16 cellular contexts compared by ENCODE assay signal in the genomic region with DNA sequence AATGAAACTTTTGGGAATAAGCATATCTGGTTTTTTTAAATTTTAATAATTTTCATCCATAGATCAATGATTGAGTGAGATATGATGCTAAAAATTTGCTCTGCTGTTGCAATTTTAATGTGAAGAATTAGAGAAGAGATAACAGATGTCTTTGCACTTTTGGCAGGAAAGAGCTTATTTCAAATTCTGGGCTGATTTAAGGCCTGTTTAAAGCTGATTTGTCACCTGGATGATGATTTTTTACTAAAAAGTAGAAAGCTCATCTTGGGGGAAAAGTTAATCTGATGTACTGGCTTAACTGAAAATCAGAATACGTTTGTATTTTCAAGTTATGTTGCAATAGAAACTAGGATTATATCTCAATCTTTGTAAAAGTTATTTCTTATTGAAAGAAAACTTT.
DNase-seq lines count a peak whose midpoint lies in the region; ATAC-seq and TF ChIP-seq lines count a peak whose summit lies in the region.
"Had no signal": no experiment of that assay in that cellular context is flagged by ENCODE, and none has a peak within 500 bp of the region (broad histone marks: within the 10 kb centered on the region; RNA-seq: fewer than 3 reads in every experiment).

No MANE protein-coding gene starts in this region.

- H2AK5ac ChIP-seq in mesenchymal stem cell (ENCODE audit: low read length, severe bottlenecking): no peak overlapping the region

- DNase-seq in GM23338 (ENCODE audit: low spot score) (no peak), body of pancreas (no peak), mesenchymal stem cell (no peak), posterior cingulate gyrus (no peak), DMS114 treated with DMSO at 0.1 percent for 48 hours (lab: John Stamatoyannopoulos, UW; ENCODE audit: unreplicated experiment) (no peak), testis (no peak)
- DNase-seq: Calu3; CD4-positive, CD25-positive, alpha-beta regulatory T cell; DMS153; DND-41; GF-D8; H7; KG1 had no signal

- no peak overlapping the region for H3K23ac ChIP-seq in mesenchymal stem cell (ENCODE audit: low read length in 2 of 2)

- H3K79me1 ChIP-seq in mesenchymal stem cell (replicated peaks; ENCODE audit: low read length, poor library complexity, severe bottlenecking): no peaks in the 10 kb centered on the region

- no peaks in the 10 kb centered on the region for H4K20me1 ChIP-seq in GM23338 (replicated peaks; ENCODE audit: insufficient read depth)
- H4K20me1 ChIP-seq: BLaER1 treated with 17β-estradiol and CSF1 and Interleukin-3, amounts not matched to agents 10 nM and 100 nM had no signal

- no peak overlapping the region for H2BK5ac ChIP-seq in mesenchymal stem cell (ENCODE audit: low read depth, low read length, poor library complexity, severe bottlenecking)

- H4K91ac ChIP-seq in mesenchymal stem cell (ENCODE audit: low read length): no peak overlapping the region

- H3K36me3 ChIP-seq in GM23338 (ENCODE audit: insufficient read depth): no peaks in the 10 kb centered on the region
- H3K36me3 ChIP-seq in body of pancreas (replicated peaks in 1 of 2; ENCODE audit: insufficient read depth in 1 of 2, low read depth in 2 of 2): no peaks in the 10 kb centered on the region
- no peaks in the 10 kb centered on the region for H3K36me3 ChIP-seq in mesenchymal stem cell (ENCODE audit: control insufficient read depth in 1 of 2, insufficient read depth in 2 of 2, low read depth in 1 of 2, low read length in 2 of 2)
- H3K36me3 ChIP-seq in testis (ENCODE audit: low read depth, missing control alignments): no peaks in the 10 kb centered on the region
- H3K36me3 ChIP-seq: BLaER1 treated with 17β-estradiol and CSF1 and Interleukin-3, amounts not matched to agents 10 nM and 100 nM had no signal

- intact Hi-C loops in body of pancreas (cut with DNase I): no loop called here
- intact Hi-C loops in posterior cingulate gyrus (cut with DNase I): no loop called here
- intact Hi-C loops in testis (cut with DNase I; ENCODE audit: low total_unique reads): no loop called here

- no peak overlapping the region for H2BK15ac ChIP-seq in mesenchymal stem cell (ENCODE audit: low read depth, poor library complexity, severe bottlenecking)

- no peaks in the 10 kb centered on the region for H3K9me3 Mint-ChIP-seq in GM23338

- H4K8ac ChIP-seq in mesenchymal stem cell (ENCODE audit: low read length): no peak overlapping the region

- no peak for TF ChIP-seq CTCF in GM23338 (conservative IDR thresholded peaks at IDR 0.05; ENCODE audit: low read depth in 2 of 2)
- no peak for TF ChIP-seq CTCF in body of pancreas (IDR thresholded peaks at IDR 0.05)
- no peak for TF ChIP-seq CTCF in testis (IDR thresholded peaks at IDR 0.05)

- H3K4me1 ChIP-seq in GM23338 (ENCODE audit: insufficient read depth) (peaks cover 15% of the 10 kb centered on the region), body of pancreas (no peaks in the 10 kb centered on the region), mesenchymal stem cell (ENCODE audit: control insufficient read depth, insufficient read depth, low read depth, low read length) (peaks cover 2% of the 10 kb centered on the region), testis (no peaks in the 10 kb centered on the region)

- H3K27ac Mint-ChIP-seq in GM23338: peak overlapping the region; percentile 85; the same call in 1 of the 2 replicates
- H3K27ac Mint-ChIP-seq: CD4-positive, CD25-positive, alpha-beta regulatory T cell; IgD-negative memory B cell had no signal

- H3K18ac ChIP-seq in mesenchymal stem cell (ENCODE audit: low read depth in 1 of 2, low read length in 2 of 2): no peak overlapping the region

- H3K9me2 ChIP-seq in GM23338 (ENCODE audit: insufficient read depth): no peaks in the 10 kb centered on the region

- H2BK12ac ChIP-seq in mesenchymal stem cell (ENCODE audit: low read length in 2 of 2): no peak overlapping the region

- no peaks in the 10 kb centered on the region for H3K36me3 Mint-ChIP-seq in GM23338 (ENCODE audit: low read depth)
- H3K36me3 Mint-ChIP-seq: CD4-positive, CD25-positive, alpha-beta regulatory T cell; IgD-negative memory B cell had no signal

- H3K4me3 Mint-ChIP-seq in GM23338: no peak overlapping the region
- H3K4me3 Mint-ChIP-seq: CD4-positive, CD25-positive, alpha-beta regulatory T cell; IgD-negative memory B cell had no signal

- ATAC-seq in GM23338 (no peak), body of pancreas (no peak), HG03159 (IDR thresholded peaks at IDR 0.05; ENCODE audit: unreplicated experiment) (no peak)

- H3K9me3 ChIP-seq in body of pancreas (no peaks in the 10 kb centered on the region), mesenchymal stem cell (ENCODE audit: control insufficient read depth, low read length) (no peaks in the 10 kb centered on the region), testis (no peaks in the 10 kb centered on the region)
- H3K9me3 ChIP-seq: BLaER1 treated with 17β-estradiol and CSF1 and Interleukin-3, amounts not matched to agents 10 nM and 100 nM had no signal

- H3K4me3 ChIP-seq in GM23338 (no peak overlapping the region), body of pancreas (no peak overlapping the region), mesenchymal stem cell (ENCODE audit: insufficient read depth in 1 of 2, low read depth in 1 of 2, low read length in 2 of 2) (no peak overlapping the region), testis (no peak overlapping the region)
- H3K4me3 ChIP-seq: BLaER1 treated with 17β-estradiol and CSF1 and Interleukin-3, amounts not matched to agents 10 nM and 100 nM had no signal

- H3K4me1 Mint-ChIP-seq in GM23338: peaks cover 24% of the 10 kb centered on the region
- H3K4me1 Mint-ChIP-seq: CD4-positive, CD25-positive, alpha-beta regulatory T cell; IgD-negative memory B cell had no signal

- TF ChIP-seq POLR2A in body of pancreas (IDR thresholded peaks at IDR 0.05): no peak
- TF ChIP-seq POLR2A in testis (IDR thresholded peaks at IDR 0.05): no peak

- no peak overlapping the region for H3K4ac ChIP-seq in mesenchymal stem cell (ENCODE audit: low read depth in 1 of 2, low read length in 2 of 2)

- H3K27ac ChIP-seq in GM23338 (ENCODE audit: low read depth): no peak overlapping the region
- H3K27ac ChIP-seq in body of pancreas: peak overlapping the region in 3 of 4 donors; percentile 35 to 67 (median 41)
- H3K27ac ChIP-seq in mesenchymal stem cell (ENCODE audit: low read length, poor library complexity, severe bottlenecking): no peak overlapping the region
- no peak overlapping the region for H3K27ac ChIP-seq in testis
- H3K27ac ChIP-seq: BLaER1 treated with 17β-estradiol and CSF1 and Interleukin-3, amounts not matched to agents 10 nM and 100 nM had no signal

- no peaks in the 10 kb centered on the region for H3K27me3 ChIP-seq in GM23338 (ENCODE audit: insufficient read depth)
- no peaks in the 10 kb centered on the region for H3K27me3 ChIP-seq in body of pancreas
- H3K27me3 ChIP-seq in mesenchymal stem cell (ENCODE audit: control insufficient read depth in 1 of 2, insufficient read depth in 1 of 2, low read length in 2 of 2): no peaks in the 10 kb centered on the region
- no peaks in the 10 kb centered on the region for H3K27me3 ChIP-seq in testis

- H3K4me2 ChIP-seq in GM23338 (no peak overlapping the region), mesenchymal stem cell (ENCODE audit: low read length, poor library complexity, severe bottlenecking) (no peak overlapping the region)
- H3K4me2 ChIP-seq: BLaER1 treated with 17β-estradiol and CSF1 and Interleukin-3, amounts not matched to agents 10 nM and 100 nM had no signal

- peaks cover 2% of the 10 kb centered on the region for H3K27me3 Mint-ChIP-seq in GM23338 (ENCODE audit: insufficient read depth, low read depth, poor library complexity)
- H3K27me3 Mint-ChIP-seq: IgD-negative memory B cell had no signal

- no peak overlapping the region for H3K14ac ChIP-seq in mesenchymal stem cell (ENCODE audit: low read length in 2 of 2)

- no peak overlapping the region for H2BK120ac ChIP-seq in mesenchymal stem cell (ENCODE audit: low read depth, low read length)

- no peaks in the 10 kb centered on the region for H3K79me2 ChIP-seq in GM23338 (replicated peaks; ENCODE audit: insufficient read depth)

- peak overlapping the region; percentile 55 for H3K9ac ChIP-seq in mesenchymal stem cell (ENCODE audit: low read length)
- H3K9ac ChIP-seq: BLaER1 treated with 17β-estradiol and CSF1 and Interleukin-3, amounts not matched to agents 10 nM and 100 nM had no signal

- WGBS in body of pancreas, 2 donors: 15 to 23% methylated on average over 1 of the region's 1 CpG
- WGBS in mesenchymal stem cell: no CpG with 5 or more reads among the region's 1 CpG
- WGBS in testis, 2 donors: 56 to 67% methylated on average over 1 of the region's 1 CpG

- H3F3A ChIP-seq in GM23338 (replicated peaks; ENCODE audit: low read depth): no peaks in the 10 kb centered on the region

- no peak overlapping the region for H2AFZ ChIP-seq in GM23338
- H2AFZ ChIP-seq in mesenchymal stem cell (ENCODE audit: low read depth, low read length): no peak overlapping the region

TF ChIP-seq in GM23338, 12 proteins besides CTCF, POLR2A, EP300 and RAD21 (continues in another document):
- TF ChIP-seq, protein P1, sequence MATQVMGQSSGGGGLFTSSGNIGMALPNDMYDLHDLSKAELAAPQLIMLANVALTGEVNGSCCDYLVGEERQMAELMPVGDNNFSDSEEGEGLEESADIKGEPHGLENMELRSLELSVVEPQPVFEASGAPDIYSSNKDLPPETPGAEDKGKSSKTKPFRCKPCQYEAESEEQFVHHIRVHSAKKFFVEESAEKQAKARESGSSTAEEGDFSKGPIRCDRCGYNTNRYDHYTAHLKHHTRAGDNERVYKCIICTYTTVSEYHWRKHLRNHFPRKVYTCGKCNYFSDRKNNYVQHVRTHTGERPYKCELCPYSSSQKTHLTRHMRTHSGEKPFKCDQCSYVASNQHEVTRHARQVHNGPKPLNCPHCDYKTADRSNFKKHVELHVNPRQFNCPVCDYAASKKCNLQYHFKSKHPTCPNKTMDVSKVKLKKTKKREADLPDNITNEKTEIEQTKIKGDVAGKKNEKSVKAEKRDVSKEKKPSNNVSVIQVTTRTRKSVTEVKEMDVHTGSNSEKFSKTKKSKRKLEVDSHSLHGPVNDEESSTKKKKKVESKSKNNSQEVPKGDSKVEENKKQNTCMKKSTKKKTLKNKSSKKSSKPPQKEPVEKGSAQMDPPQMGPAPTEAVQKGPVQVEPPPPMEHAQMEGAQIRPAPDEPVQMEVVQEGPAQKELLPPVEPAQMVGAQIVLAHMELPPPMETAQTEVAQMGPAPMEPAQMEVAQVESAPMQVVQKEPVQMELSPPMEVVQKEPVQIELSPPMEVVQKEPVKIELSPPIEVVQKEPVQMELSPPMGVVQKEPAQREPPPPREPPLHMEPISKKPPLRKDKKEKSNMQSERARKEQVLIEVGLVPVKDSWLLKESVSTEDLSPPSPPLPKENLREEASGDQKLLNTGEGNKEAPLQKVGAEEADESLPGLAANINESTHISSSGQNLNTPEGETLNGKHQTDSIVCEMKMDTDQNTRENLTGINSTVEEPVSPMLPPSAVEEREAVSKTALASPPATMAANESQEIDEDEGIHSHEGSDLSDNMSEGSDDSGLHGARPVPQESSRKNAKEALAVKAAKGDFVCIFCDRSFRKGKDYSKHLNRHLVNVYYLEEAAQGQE (IDR thresholded peaks at IDR 0.05; ENCODE audit: unreplicated experiment): no peak

Comparison
In these comparisons a context has a peak if more than half of its experiments do, and no peak if none do; other contexts are left out.
1. H3K27ac ChIP-seq: peak in body of pancreas (3 of 4); none in GM23338 (single experiment), mesenchymal stem cell (single experiment) and testis (0 of 2).